Comparison of ENCODE assay signal across 27 cellular contexts in genomic region chr6:6893701-6894100, GRCh38.
DNase-seq lines count a peak whose midpoint lies in the region; ATAC-seq, FAIRE-seq and TF ChIP-seq lines count a peak whose summit lies in the region.
"Had no signal": no experiment of that assay in that cellular context is flagged by ENCODE, and none has a peak within 500 bp of the region (broad histone marks: within the 10 kb centered on the region; RNA-seq: fewer than 3 reads in every experiment).

No MANE protein-coding gene starts in this region.

- H3K36me3 Mint-ChIP-seq in Caco-2 (ENCODE audit: insufficient read depth, unreplicated experiment): no peaks in the 10 kb centered on the region
- H3K36me3 Mint-ChIP-seq: activated naive CD8-positive, alpha-beta T cell treated with anti-CD3 and anti-CD28 coated beads for 36 hours; mesothelial cell of epicardium; naive thymus-derived CD4-positive, alpha-beta T cell had no signal

- intact Hi-C loops in mucosa of descending colon (cut with DNase I, micrococcal nuclease): no loop called here
- intact Hi-C loops in kidney (cut with DNase I): no loop called here
- intact Hi-C loops in Caco-2 (cut with micrococcal nuclease; ENCODE audit: unreplicated experiment): loop anchor here (10.0 kb wide), 2 partner anchors 79 to 219 kb away; no protein-coding TSS in a partner anchor

- no peak overlapping the region for H3K27ac ChIP-seq in kidney (ENCODE audit: low read depth in 2 of 2, low read length in 2 of 2)
- H3K27ac ChIP-seq: ascending aorta, BLaER1, KMS-11, upper lobe of right lung had no signal

- no peak overlapping the region for H3K4me3 ChIP-seq in bronchial epithelial cell (ENCODE audit: low read depth, low read length)
- H3K4me3 ChIP-seq in kidney epithelial cell (ENCODE audit: low read depth, low read length): no peak overlapping the region
- H3K4me3 ChIP-seq in mucosa of descending colon: no peak overlapping the region
- no peak overlapping the region for H3K4me3 ChIP-seq in kidney (ENCODE audit: low read length in 2 of 2)
- no peak overlapping the region for H3K4me3 ChIP-seq in Caco-2 (ENCODE audit: low read depth, low read length)
- H3K4me3 ChIP-seq: ascending aorta, BLaER1, left lung, upper lobe of right lung had no signal

- H3K9ac ChIP-seq in kidney (ENCODE audit: low read length in 2 of 2): no peak overlapping the region
- H3K9ac ChIP-seq: BLaER1, KMS-11 had no signal

- no peaks in the 10 kb centered on the region for H3K27me3 Mint-ChIP-seq in Caco-2 (ENCODE audit: insufficient read depth, unreplicated experiment)
- H3K27me3 Mint-ChIP-seq: activated naive CD8-positive, alpha-beta T cell treated with anti-CD3 and anti-CD28 coated beads for 36 hours had no signal

- BruUV-seq in Caco-2 (replicated peaks; lab: Mats Ljungman, UMichigan): no TSS peak

- H3K4me3 Mint-ChIP-seq in Caco-2 (ENCODE audit: unreplicated experiment): no peak overlapping the region
- H3K4me3 Mint-ChIP-seq: activated CD8-positive, alpha-beta T cell treated with anti-CD3 and anti-CD28 coated beads, Interleukin-2, amount 10 ng/mL, durations not matched to agents 7 days and 5 days; activated naive CD8-positive, alpha-beta T cell treated with anti-CD3 and anti-CD28 coated beads for 36 hours; mesothelial cell of epicardium; naive thymus-derived CD4-positive, alpha-beta T cell had no signal

- H3K9me3 ChIP-seq in mucosa of descending colon: no peaks in the 10 kb centered on the region
- no peaks in the 10 kb centered on the region for H3K9me3 ChIP-seq in kidney (ENCODE audit: control insufficient read depth in 1 of 2, low read length in 2 of 2)
- H3K9me3 ChIP-seq in Caco-2: no peaks in the 10 kb centered on the region; the same call in 1 of the 2 replicates
- H3K9me3 ChIP-seq: ascending aorta, BLaER1, left lung, upper lobe of right lung had no signal

- H3K27ac Mint-ChIP-seq in Caco-2 (ENCODE audit: unreplicated experiment): no peak overlapping the region
- H3K27ac Mint-ChIP-seq: activated CD8-positive, alpha-beta T cell treated with anti-CD3 and anti-CD28 coated beads, Interleukin-2, amount 10 ng/mL, durations not matched to agents 7 days and 5 days; activated naive CD8-positive, alpha-beta T cell treated with anti-CD3 and anti-CD28 coated beads for 36 hours; mesothelial cell of epicardium; naive thymus-derived CD4-positive, alpha-beta T cell had no signal

- H3K36me3 ChIP-seq in bronchial epithelial cell (ENCODE audit: control insufficient read depth, insufficient read depth, low read length): no peaks in the 10 kb centered on the region
- H3K36me3 ChIP-seq in kidney epithelial cell (ENCODE audit: control insufficient read depth, insufficient read depth, low read length): no peaks in the 10 kb centered on the region
- H3K36me3 ChIP-seq in mucosa of descending colon (ENCODE audit: low read depth): no peaks in the 10 kb centered on the region
- no peaks in the 10 kb centered on the region for H3K36me3 ChIP-seq in kidney (ENCODE audit: control insufficient read depth in 1 of 2, insufficient read depth in 2 of 2, low read length in 2 of 2)
- H3K36me3 ChIP-seq in Caco-2 (ENCODE audit: control insufficient read depth, insufficient read depth, low read length): no peaks in the 10 kb centered on the region
- H3K36me3 ChIP-seq: ascending aorta, BLaER1, left lung, upper lobe of right lung had no signal

- DNase-seq in A172 (ENCODE audit: low spot score): peak; percentile 44
- DNase-seq in HK-2 (ENCODE audit: unreplicated experiment): peak; percentile 7
- peak; percentile 91 for DNase-seq in bronchial epithelial cell (ENCODE audit: low read depth)
- peak; percentile 50 for DNase-seq in kidney epithelial cell (ENCODE audit: low read depth)
- no peak for DNase-seq in mucosa of descending colon
- no peak for DNase-seq in kidney
- DNase-seq in Caco-2: no peak
- no peak for DNase-seq in stimulated activated CD8-positive, alpha-beta memory T cell treated with anti-CD3 and anti-CD28 coated beads, Interleukin-4, amount 100 ng/mL, for 48 hours
- DNase-seq: activated CD8-positive, alpha-beta T cell treated with anti-CD3 and anti-CD28 coated beads, Interleukin-2, amount 10 ng/mL, durations not matched to agents 7 days and 5 days; activated effector memory CD4-positive, alpha-beta T cell treated with anti-CD3 and anti-CD28 coated beads, Interleukin-2, amount 50 U/mL, for 16 hours; activated naive CD8-positive, alpha-beta T cell treated with anti-CD3 and anti-CD28 coated beads for 36 hours; COR-L47; DMS79 treated with DMSO at 0.1 percent for 48 hours; left lung; naive thymus-derived CD4-positive, alpha-beta T cell; NCI-H1436; NCI-H2081 treated with DMSO at 0.1 percent for 48 hours; NCI-H774; occipital lobe; retina; substantia nigra; T-helper 2 cell; upper lobe of right lung had no signal

- no peak for ATAC-seq in mucosa of descending colon
- ATAC-seq: activated CD8-positive, alpha-beta T cell treated with anti-CD3 and anti-CD28 coated beads, Interleukin-2, amount 10 ng/mL, durations not matched to agents 7 days and 5 days; left lung; naive thymus-derived CD4-positive, alpha-beta T cell; upper lobe of right lung had no signal

- CTCF ChIA-PET in Caco-2 (lab: Charles Lee): no interaction called here

- no peaks in the 10 kb centered on the region for H3K9me3 Mint-ChIP-seq in Caco-2 (ENCODE audit: unreplicated experiment)
- H3K9me3 Mint-ChIP-seq: activated naive CD8-positive, alpha-beta T cell treated with anti-CD3 and anti-CD28 coated beads for 36 hours; naive thymus-derived CD4-positive, alpha-beta T cell had no signal

- H3K4me1 ChIP-seq in mucosa of descending colon (ENCODE audit: low read depth) (peaks cover 7% of the 10 kb centered on the region), kidney (ENCODE audit: control insufficient read depth in 1 of 2, insufficient read depth in 1 of 2, low read depth in 1 of 2, low read length in 2 of 2) (peaks cover 0 to 7% of the 10 kb centered on the region in 2 donors), Caco-2 (peaks cover 53% of the 10 kb centered on the region)
- H3K4me1 ChIP-seq: ascending aorta, upper lobe of right lung had no signal

- no peaks in the 10 kb centered on the region for H3K27me3 ChIP-seq in bronchial epithelial cell (ENCODE audit: control insufficient read depth, insufficient read depth, low read length)
- no peaks in the 10 kb centered on the region for H3K27me3 ChIP-seq in kidney epithelial cell (ENCODE audit: control insufficient read depth, insufficient read depth, low read length)
- no peaks in the 10 kb centered on the region for H3K27me3 ChIP-seq in Caco-2 (replicated peaks; ENCODE audit: control insufficient read depth, insufficient read depth, low read length)
- H3K27me3 ChIP-seq: ascending aorta, BLaER1, left lung, upper lobe of right lung had no signal

- peaks cover 49% of the 10 kb centered on the region for H3K4me1 Mint-ChIP-seq in Caco-2 (ENCODE audit: low read depth, unreplicated experiment)

- no peak for TF ChIP-seq CTCF in bronchial epithelial cell (IDR thresholded peaks at IDR 0.05; ENCODE audit: insufficient read depth, low read length, severe bottlenecking)
- TF ChIP-seq CTCF in kidney epithelial cell (IDR thresholded peaks at IDR 0.05; ENCODE audit: insufficient read depth, low read length, poor library complexity, severe bottlenecking): no peak
- TF ChIP-seq CTCF in mucosa of descending colon (IDR thresholded peaks at IDR 0.05): no peak
- no peak for TF ChIP-seq CTCF in kidney (IDR thresholded peaks at IDR 0.05; ENCODE audit: borderline replicate concordance, extremely low read depth, insufficient read depth)
- no peak for TF ChIP-seq CTCF in Caco-2 (IDR thresholded peaks at IDR 0.05; ENCODE audit: insufficient read depth in 1 of 2, low read depth in 1 of 2, low read length in 1 of 2, severe bottlenecking in 1 of 2, unreplicated experiment in 1 of 2)

- no peak for FAIRE-seq in bronchial epithelial cell (lab: Jason Lieb, UNC)
- no peak for FAIRE-seq in kidney (lab: Jason Lieb, UNC)

- POLR2A ChIA-PET in Caco-2 (lab: Charles Lee): no interaction called here

Comparison
In these comparisons a context has a peak if more than half of its experiments do, and no peak if none do; other contexts are left out.
1. DNase-seq: peak in A172 (single experiment), HK-2 (single experiment), bronchial epithelial cell (single experiment) and kidney epithelial cell (single experiment); none in mucosa of descending colon (0 of 3), kidney (single experiment), Caco-2 (0 of 2) and stimulated activated CD8-positive, alpha-beta memory T cell treated with anti-CD3 and anti-CD28 coated beads, Interleukin-4, amount 100 ng/mL, for 48 hours (single experiment).